In the genomic region with DNA sequence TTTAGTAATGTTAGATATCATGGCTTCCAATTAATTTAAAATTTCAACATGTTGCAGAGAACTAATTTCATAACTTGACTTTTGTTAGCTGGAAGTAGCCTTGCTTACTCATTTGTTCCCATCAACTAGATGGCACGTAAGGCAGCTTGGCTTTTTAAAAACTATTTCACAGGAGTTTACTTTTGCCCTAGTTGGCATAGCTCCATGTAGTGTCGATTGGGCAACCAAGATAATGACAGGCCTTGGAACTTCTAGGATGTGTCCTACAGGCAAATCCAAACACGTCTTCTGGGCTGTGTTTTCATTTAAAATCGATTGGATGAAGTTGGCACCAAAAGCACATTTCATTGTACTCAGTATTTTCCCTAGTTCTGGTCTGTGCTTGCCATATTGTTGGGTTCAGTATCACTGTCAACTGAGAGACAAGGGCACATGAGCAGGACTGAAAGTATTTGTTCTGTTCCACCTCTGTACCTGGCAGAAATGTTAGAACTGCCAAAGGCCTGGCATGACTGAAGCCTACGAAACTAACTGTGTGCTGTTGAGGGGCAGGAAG, we compare ENCODE assay signal across 8 cellular contexts. TPM values are rescaled to one million over a fixed set of nuclear protein-coding genes. Genes with fewer than 3 reads are reported as not detected.
DNase-seq lines count a peak whose midpoint lies in the region; ATAC-seq and TF ChIP-seq lines count a peak whose summit lies in the region.

No MANE protein-coding gene starts in this region.

- peaks cover 36% of the 10 kb centered on the region for H3K4me1 ChIP-seq in osteoblast (ENCODE audit: insufficient read depth, low read length)

- H3K4me3 ChIP-seq in epithelial cell of esophagus (ENCODE audit: low read length) (no peak overlapping the region), osteoblast (ENCODE audit: insufficient read depth, low read length) (peak overlapping the region; percentile 44)

- DNase-seq in NCI-H226 = peak; percentile 59
- DNase-seq in epithelial cell of esophagus (ENCODE audit: low read depth) = peak; percentile 99
- peak; percentile 90 for DNase-seq in osteoblast (ENCODE audit: insufficient read length, low spot score, missing footprints)
- DNase-seq in HEK293T (ENCODE audit: extremely low spot score) = no peak
- DNase-seq in activated CD4-positive, alpha-beta memory T cell treated with anti-CD3 and anti-CD28 coated beads, Interleukin-2, amount 10 ng/mL, durations not matched to agents 7 days and 5 days = no peak
- no peak for DNase-seq in stimulated activated naive CD4-positive, alpha-beta T cell treated with Interleukin-2 at 50 U/mL for 16 hours (lab: John Stamatoyannopoulos, UW)

- POLR2A ChIA-PET in HEK293T (lab: Yijun Ruan, JAX) = no interaction called here
- POLR2A ChIA-PET in activated CD4-positive, alpha-beta memory T cell treated with anti-CD3 and anti-CD28 coated beads, Interleukin-2, amount 10 ng/mL, durations not matched to agents 7 days and 5 days (lab: Charles Lee) = interaction anchor here (1.7 kb wide), 1 partner anchor 31 kb away, joined by 5 read pairs; no protein-coding TSS in a partner anchor

- H3K9me3 Mint-ChIP-seq in activated CD4-positive, alpha-beta memory T cell treated with anti-CD3 and anti-CD28 coated beads, Interleukin-2, amount 10 ng/mL, durations not matched to agents 7 days and 5 days = no peaks in the 10 kb centered on the region

- peaks cover 12% of the 10 kb centered on the region for H3K36me3 Mint-ChIP-seq in activated CD4-positive, alpha-beta memory T cell treated with anti-CD3 and anti-CD28 coated beads, Interleukin-2, amount 10 ng/mL, durations not matched to agents 7 days and 5 days (ENCODE audit: low read depth)

- H3K36me3 ChIP-seq in osteoblast (ENCODE audit: insufficient read depth, low read length) = peaks cover 25% of the 10 kb centered on the region

- TF ChIP-seq CTCF in C4-2B (conservative IDR thresholded peaks at IDR 0.05) = no peak
- no peak for TF ChIP-seq CTCF in epithelial cell of esophagus (IDR thresholded peaks at IDR 0.05; ENCODE audit: insufficient read depth, low read depth, low read length, missing control alignments)
- TF ChIP-seq CTCF in osteoblast (IDR thresholded peaks at IDR 0.05; ENCODE audit: extremely low read depth, low read depth, low read length) = no peak

- no peaks in the 10 kb centered on the region for H4K20me1 ChIP-seq in osteoblast (ENCODE audit: insufficient read depth, low read length)

- peak overlapping the region; percentile 80 for H3K4me2 ChIP-seq in osteoblast (ENCODE audit: insufficient read depth, low read length)

- peak overlapping the region; percentile 56; the same call in 1 of the 2 replicates for H3K27ac ChIP-seq in C4-2B
- H3K27ac ChIP-seq in osteoblast (ENCODE audit: low read depth, low read length) = peak overlapping the region; percentile 85

- H2AFZ ChIP-seq in osteoblast (ENCODE audit: low read length) = peak overlapping the region; percentile 60

- H3K27ac Mint-ChIP-seq in activated CD4-positive, alpha-beta memory T cell treated with anti-CD3 and anti-CD28 coated beads, Interleukin-2, amount 10 ng/mL, durations not matched to agents 7 days and 5 days = no peak overlapping the region

- no peaks in the 10 kb centered on the region for H3K79me2 ChIP-seq in osteoblast (ENCODE audit: insufficient read depth, low read length)

- no peaks in the 10 kb centered on the region for H3K27me3 Mint-ChIP-seq in activated CD4-positive, alpha-beta memory T cell treated with anti-CD3 and anti-CD28 coated beads, Interleukin-2, amount 10 ng/mL, durations not matched to agents 7 days and 5 days

- H3K27me3 ChIP-seq in osteoblast (ENCODE audit: insufficient read depth, low read length) = no peaks in the 10 kb centered on the region

- CTCF ChIA-PET in HEK293T (lab: Yijun Ruan, JAX) = no interaction called here
- CTCF ChIA-PET in activated CD4-positive, alpha-beta memory T cell treated with anti-CD3 and anti-CD28 coated beads, Interleukin-2, amount 10 ng/mL, durations not matched to agents 7 days and 5 days (lab: Charles Lee) = interaction anchor here (1.2 kb wide), 1 partner anchor 56 kb away, joined by 4 read pairs; no protein-coding TSS in a partner anchor

- H3K4me3 Mint-ChIP-seq in activated CD4-positive, alpha-beta memory T cell treated with anti-CD3 and anti-CD28 coated beads, Interleukin-2, amount 10 ng/mL, durations not matched to agents 7 days and 5 days = no peak overlapping the region

- H3K4me1 Mint-ChIP-seq in activated CD4-positive, alpha-beta memory T cell treated with anti-CD3 and anti-CD28 coated beads, Interleukin-2, amount 10 ng/mL, durations not matched to agents 7 days and 5 days = peaks cover 22% of the 10 kb centered on the region

- no peaks in the 10 kb centered on the region for H3K9me3 ChIP-seq in osteoblast (ENCODE audit: low read depth, low read length)

- ATAC-seq in HG03135 (IDR thresholded peaks at IDR 0.05; ENCODE audit: unreplicated experiment) = no peak

TF ChIP-seq in HEK293T, 16 proteins besides CTCF, POLR2A, EP300 and RAD21:
- TF ChIP-seq ARNT (IDR thresholded peaks at IDR 0.05) (no peak), FOXM1 (IDR thresholded peaks at IDR 0.05; ENCODE audit: borderline replicate concordance) (no peak), CTBP1 (IDR thresholded peaks at IDR 0.05; ENCODE audit: borderline replicate concordance) (no peak), SP1 (IDR thresholded peaks at IDR 0.05) (no peak)
- TF ChIP-seq, protein P1, sequence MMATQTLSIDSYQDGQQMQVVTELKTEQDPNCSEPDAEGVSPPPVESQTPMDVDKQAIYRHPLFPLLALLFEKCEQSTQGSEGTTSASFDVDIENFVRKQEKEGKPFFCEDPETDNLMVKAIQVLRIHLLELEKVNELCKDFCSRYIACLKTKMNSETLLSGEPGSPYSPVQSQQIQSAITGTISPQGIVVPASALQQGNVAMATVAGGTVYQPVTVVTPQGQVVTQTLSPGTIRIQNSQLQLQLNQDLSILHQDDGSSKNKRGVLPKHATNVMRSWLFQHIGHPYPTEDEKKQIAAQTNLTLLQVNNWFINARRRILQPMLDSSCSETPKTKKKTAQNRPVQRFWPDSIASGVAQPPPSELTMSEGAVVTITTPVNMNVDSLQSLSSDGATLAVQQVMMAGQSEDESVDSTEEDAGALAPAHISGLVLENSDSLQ (IDR thresholded peaks at IDR 0.05) = no peak

RNA-seq across cellular contexts. Expression of gene HADHB, which starts 29.4 kb away (rescaled TPM):
- 119 and 143 TPM in 2 replicates for total RNA-seq in osteoblast
- total RNA-seq in activated CD4-positive, alpha-beta memory T cell treated with anti-CD3 and anti-CD28 coated beads, Interleukin-2, amount 10 ng/mL, durations not matched to agents 7 days and 5 days = 10 to 100 TPM; 71.4 to 72.6 TPM

RNA-seq across cellular contexts. Expression of gene HADHA, which starts 29.7 kb away (rescaled TPM):
- 113 and 117 TPM in 2 replicates for total RNA-seq in osteoblast
- 100 to 1,000 TPM; 108 to 110 TPM for total RNA-seq in activated CD4-positive, alpha-beta memory T cell treated with anti-CD3 and anti-CD28 coated beads, Interleukin-2, amount 10 ng/mL, durations not matched to agents 7 days and 5 days

Comparison
In these comparisons a context has a peak if more than half of its experiments do, and no peak if none do; other contexts are left out.
1. DNase-seq: peak in NCI-H226 (single experiment), epithelial cell of esophagus (single experiment) and osteoblast (single experiment); none in HEK293T (single experiment), activated CD4-positive, alpha-beta memory T cell treated with anti-CD3 and anti-CD28 coated beads, Interleukin-2, amount 10 ng/mL, durations not matched to agents 7 days and 5 days (single experiment) and stimulated activated naive CD4-positive, alpha-beta T cell treated with Interleukin-2 at 50 U/mL for 16 hours (single experiment).